ENCODE assay signal across 26 cellular contexts in genomic region chr14:100386846-100387245, GRCh38.
"Had no signal": no experiment of that assay in that cellular context is flagged by ENCODE, and none has a peak within 500 bp of the region (broad histone marks: within the 10 kb centered on the region; RNA-seq: fewer than 3 reads in every experiment).

No MANE protein-coding gene starts in this region.

- H3K27me3 ChIP-seq: adrenal gland, ascending aorta, breast epithelium, colonic mucosa, dorsolateral prefrontal cortex, esophagus muscularis mucosa, left lung, pancreas, testis, uterus had no signal

- H3K27me3 Mint-ChIP-seq: activated naive CD8-positive, alpha-beta T cell; central memory CD8-positive, alpha-beta T cell; naive thymus-derived CD8-positive, alpha-beta T cell had no signal

- H3K9me3 ChIP-seq: adrenal gland, ascending aorta, breast epithelium, colonic mucosa, esophagus muscularis mucosa, left lung, pancreas, psoas muscle, testis, uterus had no signal

- H3K4me3 Mint-ChIP-seq: activated naive CD8-positive, alpha-beta T cell; central memory CD8-positive, alpha-beta T cell; naive thymus-derived CD8-positive, alpha-beta T cell had no signal

- H3K4me1 ChIP-seq: ascending aorta, breast epithelium, uterus had no signal

- DNase-seq: activated naive CD4-positive, alpha-beta T cell; activated T-cell treated with anti-CD3 and anti-CD28 coated beads, Interleukin-2, amount 50 U/mL, for 1 hour; adrenal gland; colonic mucosa; dorsolateral prefrontal cortex; glutamatergic neuron; hippocampal formation; left lung; naive thymus-derived CD8-positive, alpha-beta T cell; pancreas; psoas muscle; right cardiac atrium; stimulated activated CD4-positive, alpha-beta T cell treated with anti-CD3 and anti-CD28 coated beads, Interleukin-15, amount 100 ng/mL, for 24 hours; stimulated activated naive CD4-positive, alpha-beta T cell; T-helper 9 cell; testis; trophoblast cell; uterus had no signal

- H3K27ac ChIP-seq: ascending aorta, breast epithelium, esophagus muscularis mucosa, left lung, pancreas, psoas muscle, skin epidermis, uterus had no signal

- H3K9me3 Mint-ChIP-seq: activated T-helper 2 cell treated with anti-CD3 and anti-CD28 coated beads, Interferon-gamma antibody, Interleukin-2, Interleukin-4, amounts not matched to agents 10 μg/mL and 5 μg/mL and 100 μg/mL, durations not matched to agents 14 hours and 24 hours and 36 hours; central memory CD8-positive, alpha-beta T cell; naive thymus-derived CD8-positive, alpha-beta T cell had no signal

- H3K27ac Mint-ChIP-seq: activated naive CD8-positive, alpha-beta T cell; activated T-helper 2 cell treated with anti-CD3 and anti-CD28 coated beads, Interferon-gamma antibody, Interleukin-2, Interleukin-4, amounts not matched to agents 10 μg/mL and 5 μg/mL and 100 μg/mL, durations not matched to agents 14 hours and 24 hours and 36 hours had no signal

- ATAC-seq: left lung; naive thymus-derived CD8-positive, alpha-beta T cell; pancreas; psoas muscle; right cardiac atrium had no signal

- H3K4me3 ChIP-seq: adrenal gland, ascending aorta, breast epithelium, colonic mucosa, dorsolateral prefrontal cortex, esophagus muscularis mucosa, left lung, lung, pancreas, psoas muscle, skin epidermis, testis, uterus had no signal

- H3K36me3 ChIP-seq: adrenal gland, breast epithelium, colonic mucosa, pancreas, uterus had no signal
